Comparison of ENCODE assay signal across 17 cellular contexts in genomic region chr13:114010401-114011101, GRCh38. TPM values are rescaled to one million over a fixed set of nuclear protein-coding genes. Genes with fewer than 3 reads are reported as not detected.
A peak's percentile ranks its signal among the peaks of the same experiment; 100 is the strongest.
DNase-seq lines count a peak whose midpoint lies in the region; ATAC-seq and TF ChIP-seq lines count a peak whose summit lies in the region.
"Had no signal": no experiment of that assay in that cellular context is flagged by ENCODE, and none has a peak within 500 bp of the region (broad histone marks: within the 10 kb centered on the region; RNA-seq: fewer than 3 reads in every experiment).

No MANE protein-coding gene starts in this region.

- H3K27ac Mint-ChIP-seq in activated CD4-positive, alpha-beta T cell treated with anti-CD3 and anti-CD28 coated beads for 36 hours, result peak overlapping the region; percentile 39
- H3K27ac Mint-ChIP-seq in activated naive CD8-positive, alpha-beta T cell treated with anti-CD3 and anti-CD28 coated beads for 36 hours, result peak overlapping the region; percentile 61
- H3K27ac Mint-ChIP-seq in nephron progenitor cell, result peak overlapping the region; percentile 82
- H3K27ac Mint-ChIP-seq: mesothelial cell of epicardium had no signal

- no peaks in the 10 kb centered on the region for H3K27me3 Mint-ChIP-seq in activated CD4-positive, alpha-beta T cell treated with anti-CD3 and anti-CD28 coated beads for 36 hours
- no peaks in the 10 kb centered on the region for H3K27me3 Mint-ChIP-seq in activated naive CD8-positive, alpha-beta T cell treated with anti-CD3 and anti-CD28 coated beads for 36 hours
- peaks cover 5% of the 10 kb centered on the region for H3K27me3 Mint-ChIP-seq in nephron progenitor cell (ENCODE audit: low read depth, poor library complexity)

- peaks cover 18% of the 10 kb centered on the region for H3K36me3 Mint-ChIP-seq in activated CD4-positive, alpha-beta T cell treated with anti-CD3 and anti-CD28 coated beads for 36 hours (ENCODE audit: low read depth)
- peaks cover 7% of the 10 kb centered on the region for H3K36me3 Mint-ChIP-seq in activated naive CD8-positive, alpha-beta T cell treated with anti-CD3 and anti-CD28 coated beads for 36 hours
- peaks cover 19% of the 10 kb centered on the region for H3K36me3 Mint-ChIP-seq in nephron progenitor cell (ENCODE audit: low read depth)

- POLR2A ChIA-PET in activated CD4-positive, alpha-beta T cell treated with anti-CD3 and anti-CD28 coated beads for 36 hours (lab: Charles Lee), result no interaction called here

- CTCF ChIA-PET in activated CD4-positive, alpha-beta T cell treated with anti-CD3 and anti-CD28 coated beads for 36 hours (lab: Charles Lee), result no interaction called here

- no peaks in the 10 kb centered on the region for H3K9me3 Mint-ChIP-seq in activated CD4-positive, alpha-beta T cell treated with anti-CD3 and anti-CD28 coated beads for 36 hours (ENCODE audit: low read depth)
- no peaks in the 10 kb centered on the region for H3K9me3 Mint-ChIP-seq in activated naive CD8-positive, alpha-beta T cell treated with anti-CD3 and anti-CD28 coated beads for 36 hours
- H3K9me3 Mint-ChIP-seq in nephron progenitor cell, result no peaks in the 10 kb centered on the region
- H3K9me3 Mint-ChIP-seq: mesothelial cell of epicardium had no signal

- intact Hi-C loops in activated CD4-positive, alpha-beta T cell treated with anti-CD3 and anti-CD28 coated beads for 36 hours (cut with DNase I, micrococcal nuclease), result no loop called here

- peak; percentile 47 for ATAC-seq in activated CD4-positive, alpha-beta T cell treated with anti-CD3 and anti-CD28 coated beads for 36 hours
- no peak for ATAC-seq in GM21786 (IDR thresholded peaks at IDR 0.05; ENCODE audit: unreplicated experiment)
- ATAC-seq: pancreas had no signal

- no peak overlapping the region for H3K4me3 Mint-ChIP-seq in activated CD4-positive, alpha-beta T cell treated with anti-CD3 and anti-CD28 coated beads for 36 hours
- no peak overlapping the region for H3K4me3 Mint-ChIP-seq in activated naive CD8-positive, alpha-beta T cell treated with anti-CD3 and anti-CD28 coated beads for 36 hours
- H3K4me3 Mint-ChIP-seq in nephron progenitor cell, result no peak overlapping the region
- H3K4me3 Mint-ChIP-seq: mesothelial cell of epicardium had no signal

- TF ChIP-seq CTCF in GM20000 (IDR thresholded peaks at IDR 0.05; ENCODE audit: extremely low read depth, missing control alignments) (no peak), nephron progenitor cell (IDR thresholded peaks at IDR 0.05) (no peak)

- DNase-seq in activated CD4-positive, alpha-beta T cell treated with anti-CD3 and anti-CD28 coated beads for 36 hours, result peak; percentile 33
- no peak for DNase-seq in activated CD4-positive, alpha-beta T cell treated with anti-CD3 and anti-CD28 coated beads, Interleukin-2, amount 50 U/mL, for 4 hours
- DNase-seq in GM20000 (ENCODE audit: low spot score) (peak; percentile 70), nephron progenitor cell (no peak), NCI-H1092 (lab: John Stamatoyannopoulos, UW) (no peak), putamen (ENCODE audit: low spot score) (no peak)
- DNase-seq in activated naive CD8-positive, alpha-beta T cell treated with anti-CD3 and anti-CD28 coated beads for 36 hours, result no peak
- DNase-seq: C1 segment of cervical spinal cord; cortex of kidney; erythroblast; Karpas-422; NCI-H1694; NCI-H446; stimulated activated CD4-positive, alpha-beta T cell treated with anti-CD3 and anti-CD28 coated beads, Interleukin-12 subunit alpha, Interleukin-12 subunit beta, amount 100 ng/mL, for 4 hours had no signal

- peaks cover 4% of the 10 kb centered on the region for H3K4me1 Mint-ChIP-seq in activated CD4-positive, alpha-beta T cell treated with anti-CD3 and anti-CD28 coated beads for 36 hours
- peaks cover 5% of the 10 kb centered on the region for H3K4me1 Mint-ChIP-seq in activated naive CD8-positive, alpha-beta T cell treated with anti-CD3 and anti-CD28 coated beads for 36 hours
- H3K4me1 Mint-ChIP-seq in nephron progenitor cell, result peaks cover 3% of the 10 kb centered on the region

RNA-seq across cellular contexts. Expression of gene C13orf46, which starts 36.7 kb away (rescaled TPM):
- 1 to 10 TPM; 1.6 to 2.2 TPM for total RNA-seq in activated CD4-positive, alpha-beta T cell treated with anti-CD3 and anti-CD28 coated beads for 36 hours
- under 1 TPM; 0.96 to 0.99 TPM for total RNA-seq in activated naive CD8-positive, alpha-beta T cell treated with anti-CD3 and anti-CD28 coated beads for 36 hours

Comparison
In these comparisons a context has a peak if more than half of its experiments do, and no peak if none do; other contexts are left out.
1. DNase-seq: peak in activated CD4-positive, alpha-beta T cell treated with anti-CD3 and anti-CD28 coated beads for 36 hours (single experiment) and GM20000 (single experiment); none in activated CD4-positive, alpha-beta T cell treated with anti-CD3 and anti-CD28 coated beads, Interleukin-2, amount 50 U/mL, for 4 hours (0 of 2), activated naive CD8-positive, alpha-beta T cell treated with anti-CD3 and anti-CD28 coated beads for 36 hours (single experiment), nephron progenitor cell (single experiment), NCI-H1092 (single experiment) and putamen (single experiment).
2. Peak in every context shown above with its lines, with median percentiles within 50 percentile points of each other: H3K27ac Mint-ChIP-seq.